ENCODE assay signal across 25 cellular contexts in genomic region chr20:42485566-42485965, GRCh38.
"Had no signal": no experiment of that assay in that cellular context is flagged by ENCODE, and none has a peak within 500 bp of the region (broad histone marks: within the 10 kb centered on the region; RNA-seq: fewer than 3 reads in every experiment).

No MANE protein-coding gene starts in this region.

- H3K9me3 Mint-ChIP-seq: activated CD4-positive, alpha-beta T cell treated with anti-CD3 and anti-CD28 coated beads, Interleukin-2, amount 10 ng/mL, durations not matched to agents 24 days and 14 days; activated T-helper 1 cell treated with anti-CD3 and anti-CD28 coated beads, Interleukin-12 subunit alpha, Interleukin-12 subunit beta, Interleukin-2, Interleukin-4 antibody, amounts not matched to agents 30 ng/mL and 10 ng/mL and 1 ng/mL, durations not matched to agents 14 hours and 24 hours and 36 hours; T-helper 1 cell treated with Interleukin-12 subunit alpha and Interleukin-12 subunit beta and Interleukin-4 antibody, amounts not matched to agents 30 μg/mL and 1 μg/mL, for 36 hours had no signal

- H3K4me1 ChIP-seq: Peyer's patch, SJSA1 had no signal

- H3K27ac ChIP-seq: RWPE1, SJSA1 had no signal

- H3K27me3 ChIP-seq: Peyer's patch, SJSA1 had no signal

- H3K36me3 ChIP-seq: Peyer's patch, SJSA1 had no signal

- H3K27ac Mint-ChIP-seq: activated CD4-positive, alpha-beta T cell treated with anti-CD3 and anti-CD28 coated beads, Interleukin-2, amount 10 ng/mL, durations not matched to agents 24 days and 14 days; activated CD8-positive, alpha-beta memory T cell treated with anti-CD3 and anti-CD28 coated beads, Interleukin-2, amount 10 ng/mL, durations not matched to agents 7 days and 5 days; activated naive CD4-positive, alpha-beta T cell treated with anti-CD3 and anti-CD28 coated beads, Interleukin-2, amount 50 U/mL, for 24 hours; activated T-cell treated with anti-CD3 and anti-CD28 coated beads, Interleukin-2, amount 50 U/mL, for 24 hours; activated T-helper 1 cell treated with anti-CD3 and anti-CD28 coated beads, Interleukin-12 subunit alpha, Interleukin-12 subunit beta, Interleukin-2, Interleukin-4 antibody, amounts not matched to agents 30 ng/mL and 10 ng/mL and 1 ng/mL, durations not matched to agents 14 hours and 24 hours and 36 hours; T-helper 1 cell treated with Interleukin-12 subunit alpha and Interleukin-12 subunit beta and Interleukin-4 antibody, amounts not matched to agents 30 μg/mL and 1 μg/mL, for 36 hours; WTC11 had no signal

- ATAC-seq: activated CD8-positive, alpha-beta memory T cell treated with anti-CD3 and anti-CD28 coated beads, Interleukin-2, amount 10 ng/mL, durations not matched to agents 7 days and 5 days; K562; WTC11 had no signal

- H3K4me1 Mint-ChIP-seq: activated CD4-positive, alpha-beta T cell treated with anti-CD3 and anti-CD28 coated beads, Interleukin-2, amount 10 ng/mL, durations not matched to agents 24 days and 14 days; activated CD8-positive, alpha-beta memory T cell treated with anti-CD3 and anti-CD28 coated beads, Interleukin-2, amount 10 ng/mL, durations not matched to agents 7 days and 5 days; activated naive CD4-positive, alpha-beta T cell treated with anti-CD3 and anti-CD28 coated beads, Interleukin-2, amount 50 U/mL, for 24 hours had no signal

- H3K4me3 Mint-ChIP-seq: activated CD4-positive, alpha-beta T cell treated with anti-CD3 and anti-CD28 coated beads, Interleukin-2, amount 10 ng/mL, durations not matched to agents 24 days and 14 days; activated CD8-positive, alpha-beta memory T cell treated with anti-CD3 and anti-CD28 coated beads, Interleukin-2, amount 10 ng/mL, durations not matched to agents 7 days and 5 days; activated naive CD4-positive, alpha-beta T cell treated with anti-CD3 and anti-CD28 coated beads, Interleukin-2, amount 50 U/mL, for 24 hours; activated T-cell treated with anti-CD3 and anti-CD28 coated beads, Interleukin-2, amount 50 U/mL, for 24 hours; activated T-helper 1 cell treated with anti-CD3 and anti-CD28 coated beads, Interleukin-12 subunit alpha, Interleukin-12 subunit beta, Interleukin-2, Interleukin-4 antibody, amounts not matched to agents 30 ng/mL and 10 ng/mL and 1 ng/mL, durations not matched to agents 14 hours and 24 hours and 36 hours; T-helper 1 cell treated with Interleukin-12 subunit alpha and Interleukin-12 subunit beta and Interleukin-4 antibody, amounts not matched to agents 30 μg/mL and 1 μg/mL, for 36 hours; WTC11 had no signal

- H3K4me3 ChIP-seq: K562, Peyer's patch, SJSA1 had no signal

- H3K9me3 ChIP-seq: Peyer's patch, SJSA1 had no signal

- DNase-seq: activated CD4-positive, alpha-beta T cell treated with anti-CD3 and anti-CD28 coated beads, Interleukin-2, amount 10 ng/mL, durations not matched to agents 24 days and 14 days; activated CD4-positive, alpha-beta T cell treated with anti-CD3 and anti-CD28 coated beads, Interleukin-2, amount 50 U/mL, for 48 hours; activated CD4-positive, CD25-positive, alpha-beta regulatory T cell treated with anti-CD3 and anti-CD28 coated beads, Interleukin-2, amount 50 U/mL, for 72 hours; activated CD8-positive, alpha-beta memory T cell treated with anti-CD3 and anti-CD28 coated beads, Interleukin-2, amount 10 ng/mL, durations not matched to agents 7 days and 5 days; activated effector memory CD4-positive, alpha-beta T cell treated with Interleukin-2 at 50 U/mL for 16 hours; activated naive CD4-positive, alpha-beta T cell; activated T-cell treated with anti-CD3 and anti-CD28 coated beads, Interleukin-2, amount 50 U/mL, for 24 hours; aorta; Karpas-422; MM.1S; NCI-H1105; NCI-H1436; NCI-H1694 treated with DMSO at 0.1 percent for 48 hours; NCI-H2029 treated with DMSO at 0.1 percent for 48 hours; NCI-H345; NCI-H510A treated with DMSO at 0.1 percent for 48 hours; Peyer's patch; SHP77 had no signal

- H3K36me3 Mint-ChIP-seq: activated CD8-positive, alpha-beta memory T cell treated with anti-CD3 and anti-CD28 coated beads, Interleukin-2, amount 10 ng/mL, durations not matched to agents 7 days and 5 days; activated naive CD4-positive, alpha-beta T cell treated with anti-CD3 and anti-CD28 coated beads, Interleukin-2, amount 50 U/mL, for 24 hours; WTC11 had no signal

- H3K27me3 Mint-ChIP-seq: activated CD4-positive, alpha-beta T cell treated with anti-CD3 and anti-CD28 coated beads, Interleukin-2, amount 10 ng/mL, durations not matched to agents 24 days and 14 days; activated CD8-positive, alpha-beta memory T cell treated with anti-CD3 and anti-CD28 coated beads, Interleukin-2, amount 10 ng/mL, durations not matched to agents 7 days and 5 days; activated naive CD4-positive, alpha-beta T cell treated with anti-CD3 and anti-CD28 coated beads, Interleukin-2, amount 50 U/mL, for 24 hours; activated T-cell treated with anti-CD3 and anti-CD28 coated beads, Interleukin-2, amount 50 U/mL, for 24 hours had no signal
